1 cellular context compared by ENCODE assay signal in the genomic region with DNA sequence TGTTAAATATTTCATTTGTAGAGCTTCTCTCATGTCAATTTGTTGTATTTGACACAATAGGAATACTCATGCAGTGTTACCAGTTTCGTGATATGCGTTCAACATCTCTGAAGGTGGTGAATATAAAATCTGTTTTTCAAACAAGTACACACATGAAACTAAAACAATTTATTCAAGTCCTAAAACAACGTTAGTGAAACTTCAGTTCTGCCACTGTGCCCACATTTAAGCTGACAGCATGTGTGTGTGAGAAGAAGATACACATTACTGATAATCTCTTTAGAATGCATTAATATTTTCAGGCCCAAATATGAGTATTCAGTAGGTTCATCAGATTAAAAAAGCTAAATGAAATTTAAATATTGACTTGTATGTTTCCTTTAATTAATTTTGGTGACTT.
TF ChIP-seq lines count a peak whose summit lies in the region.

No MANE protein-coding gene starts in this region.

TF ChIP-seq in IMR-90, 13 proteins besides CTCF, POLR2A, EP300 and RAD21 (continued from another document):
- TF ChIP-seq FOS (IDR thresholded peaks at IDR 0.05; ENCODE audit: low read depth, low read length): no peak
